ENCODE assay signal across 1 cellular context in the genomic region with DNA sequence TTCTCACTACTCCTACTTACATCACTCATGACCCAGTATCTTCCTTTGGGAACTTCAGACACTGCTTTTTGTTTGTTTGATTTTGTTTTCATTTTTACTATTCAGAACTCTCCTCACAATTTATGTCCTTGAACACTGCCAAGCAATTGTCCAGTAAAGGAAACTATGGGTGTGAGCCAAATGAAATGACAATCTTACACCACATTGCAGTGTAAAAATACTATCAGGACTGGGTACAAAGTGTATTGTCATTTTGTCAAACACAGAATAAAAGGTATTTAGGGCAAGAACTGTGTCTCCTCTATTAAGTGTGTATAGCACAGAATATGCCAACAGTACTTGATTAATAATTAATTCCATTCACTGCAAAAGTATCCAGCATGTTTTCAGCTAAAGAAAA.
TF ChIP-seq lines count a peak whose summit lies in the region.

No MANE protein-coding gene starts in this region.

TF ChIP-seq in GM12878, 131 proteins besides CTCF, POLR2A, EP300 and RAD21 (continued from another document):
- TF ChIP-seq, protein P1, sequence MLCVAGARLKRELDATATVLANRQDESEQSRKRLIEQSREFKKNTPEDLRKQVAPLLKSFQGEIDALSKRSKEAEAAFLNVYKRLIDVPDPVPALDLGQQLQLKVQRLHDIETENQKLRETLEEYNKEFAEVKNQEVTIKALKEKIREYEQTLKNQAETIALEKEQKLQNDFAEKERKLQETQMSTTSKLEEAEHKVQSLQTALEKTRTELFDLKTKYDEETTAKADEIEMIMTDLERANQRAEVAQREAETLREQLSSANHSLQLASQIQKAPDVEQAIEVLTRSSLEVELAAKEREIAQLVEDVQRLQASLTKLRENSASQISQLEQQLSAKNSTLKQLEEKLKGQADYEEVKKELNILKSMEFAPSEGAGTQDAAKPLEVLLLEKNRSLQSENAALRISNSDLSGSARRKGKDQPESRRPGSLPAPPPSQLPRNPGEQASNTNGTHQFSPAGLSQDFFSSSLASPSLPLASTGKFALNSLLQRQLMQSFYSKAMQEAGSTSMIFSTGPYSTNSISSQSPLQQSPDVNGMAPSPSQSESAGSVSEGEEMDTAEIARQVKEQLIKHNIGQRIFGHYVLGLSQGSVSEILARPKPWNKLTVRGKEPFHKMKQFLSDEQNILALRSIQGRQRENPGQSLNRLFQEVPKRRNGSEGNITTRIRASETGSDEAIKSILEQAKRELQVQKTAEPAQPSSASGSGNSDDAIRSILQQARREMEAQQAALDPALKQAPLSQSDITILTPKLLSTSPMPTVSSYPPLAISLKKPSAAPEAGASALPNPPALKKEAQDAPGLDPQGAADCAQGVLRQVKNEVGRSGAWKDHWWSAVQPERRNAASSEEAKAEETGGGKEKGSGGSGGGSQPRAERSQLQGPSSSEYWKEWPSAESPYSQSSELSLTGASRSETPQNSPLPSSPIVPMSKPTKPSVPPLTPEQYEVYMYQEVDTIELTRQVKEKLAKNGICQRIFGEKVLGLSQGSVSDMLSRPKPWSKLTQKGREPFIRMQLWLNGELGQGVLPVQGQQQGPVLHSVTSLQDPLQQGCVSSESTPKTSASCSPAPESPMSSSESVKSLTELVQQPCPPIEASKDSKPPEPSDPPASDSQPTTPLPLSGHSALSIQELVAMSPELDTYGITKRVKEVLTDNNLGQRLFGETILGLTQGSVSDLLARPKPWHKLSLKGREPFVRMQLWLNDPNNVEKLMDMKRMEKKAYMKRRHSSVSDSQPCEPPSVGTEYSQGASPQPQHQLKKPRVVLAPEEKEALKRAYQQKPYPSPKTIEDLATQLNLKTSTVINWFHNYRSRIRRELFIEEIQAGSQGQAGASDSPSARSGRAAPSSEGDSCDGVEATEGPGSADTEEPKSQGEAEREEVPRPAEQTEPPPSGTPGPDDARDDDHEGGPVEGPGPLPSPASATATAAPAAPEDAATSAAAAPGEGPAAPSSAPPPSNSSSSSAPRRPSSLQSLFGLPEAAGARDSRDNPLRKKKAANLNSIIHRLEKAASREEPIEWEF (IDR thresholded peaks at IDR 0.05; ENCODE audit: insufficient replicate concordance, low read depth, low read length), result no peak
- TF ChIP-seq, protein P2, sequence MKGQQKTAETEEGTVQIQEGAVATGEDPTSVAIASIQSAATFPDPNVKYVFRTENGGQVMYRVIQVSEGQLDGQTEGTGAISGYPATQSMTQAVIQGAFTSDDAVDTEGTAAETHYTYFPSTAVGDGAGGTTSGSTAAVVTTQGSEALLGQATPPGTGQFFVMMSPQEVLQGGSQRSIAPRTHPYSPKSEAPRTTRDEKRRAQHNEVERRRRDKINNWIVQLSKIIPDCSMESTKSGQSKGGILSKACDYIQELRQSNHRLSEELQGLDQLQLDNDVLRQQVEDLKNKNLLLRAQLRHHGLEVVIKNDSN (IDR thresholded peaks at IDR 0.05; ENCODE audit: borderline replicate concordance, extremely low read length, insufficient read depth, low read depth, low read length), result no peak
- no peak for TF ChIP-seq JUND (IDR thresholded peaks at IDR 0.05; ENCODE audit: low read depth, low read length)
